Comparison of ENCODE assay signal across 17 cellular contexts in genomic region chr4:100511906-100512305, GRCh38. TPM values are rescaled to one million over a fixed set of nuclear protein-coding genes. Genes with fewer than 3 reads are reported as not detected.
DNase-seq lines count a peak whose midpoint lies in the region; ATAC-seq lines count a peak whose summit lies in the region.
"Had no signal": no experiment of that assay in that cellular context is flagged by ENCODE, and none has a peak within 500 bp of the region (broad histone marks: within the 10 kb centered on the region; RNA-seq: fewer than 3 reads in every experiment).

No MANE protein-coding gene starts in this region.

- H3K4me3 Mint-ChIP-seq in natural killer cell treated with Interleukin-12 subunit alpha and Interleukin-12 subunit beta and Interleukin-15 and Interleukin-18, amount 100 ng/mL, for 72 hours: no peak overlapping the region
- H3K4me3 Mint-ChIP-seq: CD8-positive, alpha-beta T cell had no signal

- no peak overlapping the region for H3K27ac ChIP-seq in right cardiac atrium (ENCODE audit: low read length)
- H3K27ac ChIP-seq: KMS-11 had no signal

- H3K36me3 Mint-ChIP-seq in natural killer cell treated with Interleukin-12 subunit alpha and Interleukin-12 subunit beta and Interleukin-15 and Interleukin-18, amount 100 ng/mL, for 72 hours: no peaks in the 10 kb centered on the region
- H3K36me3 Mint-ChIP-seq: CD8-positive, alpha-beta T cell had no signal

- no peaks in the 10 kb centered on the region for H3K9me3 Mint-ChIP-seq in natural killer cell treated with Interleukin-12 subunit alpha and Interleukin-12 subunit beta and Interleukin-15 and Interleukin-18, amount 100 ng/mL, for 72 hours
- H3K9me3 Mint-ChIP-seq: CD8-positive, alpha-beta T cell had no signal

- DNase-seq in right cardiac atrium: no peak
- DNase-seq in Right ventricle myocardium superior: no peak
- peak; percentile 9 for DNase-seq in NCI-H748 treated with DMSO at 0.1 percent for 48 hours (lab: John Stamatoyannopoulos, UW)
- DNase-seq in lung microvascular endothelial cell (ENCODE audit: low read depth in 2 of 2): peak; percentile 22 to 64
- DNase-seq in natural killer cell treated with Interleukin-12 subunit alpha and Interleukin-12 subunit beta and Interleukin-15 and Interleukin-18, amount 100 ng/mL, for 72 hours (ENCODE audit: low spot score): no peak
- no peak for DNase-seq in COLO829 (ENCODE audit: low spot score)
- no peak for DNase-seq in SHP77 treated with DMSO at 0.1 percent for 48 hours (lab: John Stamatoyannopoulos, UW)
- DNase-seq: CD8-positive, alpha-beta T cell; DMS 273 treated with DMSO at 0.1 percent for 48 hours; MG63; NCI-H1092 treated with DMSO at 0.1 percent for 48 hours; NCI-H1930; NCI-H226; NCI-H526 had no signal

- no peaks in the 10 kb centered on the region for H3K27me3 ChIP-seq in right cardiac atrium (ENCODE audit: control insufficient read depth, insufficient read depth)
- H3K27me3 ChIP-seq: MG63 had no signal

- H3K9me3 ChIP-seq in right cardiac atrium (ENCODE audit: control insufficient read depth, low read length): no peaks in the 10 kb centered on the region
- H3K9me3 ChIP-seq: MG63 had no signal

- intact Hi-C loops in right cardiac atrium (cut with DNase I) (no loop called here), Right ventricle myocardium superior (cut with DNase I) (no loop called here)

- peak overlapping the region; percentile 1 for H3K4me3 ChIP-seq in right cardiac atrium (ENCODE audit: low read length)
- H3K4me3 ChIP-seq: MG63 had no signal

- no peaks in the 10 kb centered on the region for H3K4me1 ChIP-seq in right cardiac atrium (ENCODE audit: control insufficient read depth, insufficient read depth, low read length)

- 52% methylated on average over 5 of the region's 5 CpGs for WGBS in right cardiac atrium

- H3K27ac Mint-ChIP-seq in natural killer cell treated with Interleukin-12 subunit alpha and Interleukin-12 subunit beta and Interleukin-15 and Interleukin-18, amount 100 ng/mL, for 72 hours: no peak overlapping the region
- H3K27ac Mint-ChIP-seq: CD8-positive, alpha-beta T cell had no signal

- peaks cover 4 to 13% of the 10 kb centered on the region in 2 donors for H3K27me3 Mint-ChIP-seq in natural killer cell treated with Interleukin-12 subunit alpha and Interleukin-12 subunit beta and Interleukin-15 and Interleukin-18, amount 100 ng/mL, for 72 hours

- peak in 1 of 2 donors; percentile 47 for ATAC-seq in right cardiac atrium
- no peak for ATAC-seq in Right ventricle myocardium superior (ENCODE audit: poor library complexity)
- no peak for ATAC-seq in natural killer cell treated with Interleukin-12 subunit alpha and Interleukin-12 subunit beta and Interleukin-15 and Interleukin-18, amount 100 ng/mL, for 72 hours
- ATAC-seq: CD8-positive, alpha-beta T cell; HepG2; Panc1 had no signal

- peaks cover 0 to 8% of the 10 kb centered on the region in 2 donors for H3K4me1 Mint-ChIP-seq in natural killer cell treated with Interleukin-12 subunit alpha and Interleukin-12 subunit beta and Interleukin-15 and Interleukin-18, amount 100 ng/mL, for 72 hours (ENCODE audit: low read depth in 2 of 2)

RNA-seq across cellular contexts. Expression of gene EMCN, which starts 5.9 kb away (rescaled TPM):
- total RNA-seq in right cardiac atrium: 10 to 100 TPM; 33.7 to 44.9 (median 41.4) TPM
- 21.8 TPM for polyA plus RNA-seq in right cardiac atrium
- total RNA-seq in Right ventricle myocardium superior: 31.8 TPM
- 34.1 and 41.8 TPM in 2 replicates for total RNA-seq in lung microvascular endothelial cell
- not detected for total RNA-seq in natural killer cell treated with Interleukin-12 subunit alpha and Interleukin-12 subunit beta and Interleukin-15 and Interleukin-18, amount 100 ng/mL, for 72 hours
- total RNA-seq: CD8-positive, alpha-beta T cell; HepG2 had no signal
- polyA plus RNA-seq: HepG2 had no signal

Comparison
In these comparisons a context has a peak if more than half of its experiments do, and no peak if none do; other contexts are left out.
1. DNase-seq: peak in NCI-H748 treated with DMSO at 0.1 percent for 48 hours (single experiment) and lung microvascular endothelial cell (2 of 2); none in right cardiac atrium (0 of 3), Right ventricle myocardium superior (single experiment), natural killer cell treated with Interleukin-12 subunit alpha and Interleukin-12 subunit beta and Interleukin-15 and Interleukin-18, amount 100 ng/mL, for 72 hours (single experiment), COLO829 (single experiment) and SHP77 treated with DMSO at 0.1 percent for 48 hours (single experiment).
2. RNA of gene EMCN, which starts 5.9 kb away (total RNA-seq): 33.7 to 44.9 TPM in right cardiac atrium, 34.1 to 41.8 TPM in lung microvascular endothelial cell and 31.8 TPM in Right ventricle myocardium superior (single experiment); not detected in natural killer cell treated with Interleukin-12 subunit alpha and Interleukin-12 subunit beta and Interleukin-15 and Interleukin-18, amount 100 ng/mL, for 72 hours; every median in the first group is over 10 times any median in the second.